Comparison of ENCODE assay signal across 11 cellular contexts in genomic region chr19:43759515-43759914, GRCh38. TPM values are rescaled to one million over a fixed set of nuclear protein-coding genes. Genes with fewer than 3 reads are reported as not detected.
DNase-seq lines count a peak whose midpoint lies in the region; ATAC-seq and TF ChIP-seq lines count a peak whose summit lies in the region.
"Had no signal": no experiment of that assay in that cellular context is flagged by ENCODE, and none has a peak within 500 bp of the region (broad histone marks: within the 10 kb centered on the region; RNA-seq: fewer than 3 reads in every experiment).

No MANE protein-coding gene starts in this region.

- POLR2A ChIA-PET in Panc1 (lab: Charles Lee), result no interaction called here

- H3K36me3 ChIP-seq in Panc1 (ENCODE audit: control insufficient read depth, insufficient read depth, low read length), result no peaks in the 10 kb centered on the region; the same call in 1 of the 2 replicates

- in situ Hi-C loops in Panc1 (cut with HindIII; ENCODE audit: low pct_unique_long_range_greater_than_20kb, low sequenced_read_pairs), result no loop called here

- BruUV-seq in Panc1 (replicated peaks; lab: Mats Ljungman, UMichigan), result no TSS peak

- intact Hi-C loops in natural killer cell (cut with micrococcal nuclease), result no loop called here
- intact Hi-C loops in Panc1 (cut with micrococcal nuclease; ENCODE audit: unreplicated experiment), result no loop called here
- intact Hi-C loops in posterior cingulate gyrus (cut with DNase I), result loop anchor here (10.0 kb wide), 1 partner anchor 95 kb away; no protein-coding TSS in a partner anchor

- no peaks in the 10 kb centered on the region for H3K27me3 ChIP-seq in Panc1 (ENCODE audit: control insufficient read depth, insufficient read depth, low read length)
- H3K27me3 ChIP-seq: dorsolateral prefrontal cortex had no signal

- H3K27me3 Mint-ChIP-seq in natural killer cell treated with Interleukin-12 subunit alpha and Interleukin-12 subunit beta and Interleukin-15 and Interleukin-18, amount 100 ng/mL, for 72 hours, result no peaks in the 10 kb centered on the region
- peaks cover 0 to 5% of the 10 kb centered on the region in 2 donors for H3K27me3 Mint-ChIP-seq in natural killer cell (ENCODE audit: low read depth in 2 of 2)

- CTCF ChIA-PET in Panc1 (lab: Charles Lee), result interaction anchor here (0.7 to 0.8 kb wide), 2 partner anchors 31 to 1003 kb away, joined by 3 read pairs; no protein-coding TSS in a partner anchor

- peaks cover 59 to 72% of the 10 kb centered on the region in 2 donors for H3K4me1 Mint-ChIP-seq in natural killer cell treated with Interleukin-12 subunit alpha and Interleukin-12 subunit beta and Interleukin-15 and Interleukin-18, amount 100 ng/mL, for 72 hours (ENCODE audit: low read depth in 2 of 2)
- H3K4me1 Mint-ChIP-seq in natural killer cell, result peaks cover 10 to 11% of the 10 kb centered on the region in 2 donors

- peak overlapping the region; percentile 67 for H3K27ac ChIP-seq in Panc1 (ENCODE audit: low read length)
- peak overlapping the region; percentile 98 for H3K27ac ChIP-seq in epithelial cell of prostate
- H3K27ac ChIP-seq: dorsolateral prefrontal cortex, parathyroid adenoma had no signal

- H3K4me3 ChIP-seq in Panc1 (ENCODE audit: low read depth in 2 of 2, low read length in 2 of 2), result no peak overlapping the region
- H3K4me3 ChIP-seq: dorsolateral prefrontal cortex had no signal

- DNase-seq in natural killer cell treated with Interleukin-12 subunit alpha and Interleukin-12 subunit beta and Interleukin-15 and Interleukin-18, amount 100 ng/mL, for 72 hours (ENCODE audit: low spot score), result no peak
- DNase-seq in natural killer cell (no peak), Panc1 (ENCODE audit: low read depth, low spot score) (no peak), epithelial cell of prostate (ENCODE audit: low read depth, low spot score) (peak; percentile 77), posterior cingulate gyrus (no peak), hippocampal formation (lab: John Stamatoyannopoulos, UW) (no peak), NCI-H2081 treated with DMSO at 0.1 percent for 48 hours (lab: John Stamatoyannopoulos, UW) (no peak)
- DNase-seq: dorsolateral prefrontal cortex had no signal

- H3K9me3 ChIP-seq in Panc1 (ENCODE audit: control insufficient read depth, insufficient read depth, low read depth, low read length), result no peaks in the 10 kb centered on the region

- no peaks in the 10 kb centered on the region for H3K9me3 Mint-ChIP-seq in natural killer cell treated with Interleukin-12 subunit alpha and Interleukin-12 subunit beta and Interleukin-15 and Interleukin-18, amount 100 ng/mL, for 72 hours
- no peaks in the 10 kb centered on the region for H3K9me3 Mint-ChIP-seq in natural killer cell

- H3K27ac Mint-ChIP-seq in natural killer cell treated with Interleukin-12 subunit alpha and Interleukin-12 subunit beta and Interleukin-15 and Interleukin-18, amount 100 ng/mL, for 72 hours, result peak overlapping the region; percentile 1 to 6
- H3K27ac Mint-ChIP-seq in natural killer cell, result no peak overlapping the region

- H3K36me3 Mint-ChIP-seq in natural killer cell treated with Interleukin-12 subunit alpha and Interleukin-12 subunit beta and Interleukin-15 and Interleukin-18, amount 100 ng/mL, for 72 hours, result peaks cover 5% of the 10 kb centered on the region
- no peaks in the 10 kb centered on the region for H3K36me3 Mint-ChIP-seq in natural killer cell

- TF ChIP-seq CTCF in natural killer cell (IDR thresholded peaks at IDR 0.05), result no peak
- TF ChIP-seq CTCF in Panc1 (IDR thresholded peaks at IDR 0.05), result no peak; the same call in none of the 2 replicates

- ATAC-seq in natural killer cell treated with Interleukin-12 subunit alpha and Interleukin-12 subunit beta and Interleukin-15 and Interleukin-18, amount 100 ng/mL, for 72 hours, result no peak
- ATAC-seq in natural killer cell (no peak), Panc1 (no peak; the same call in 1 of the 2 replicates), HG02938 (IDR thresholded peaks at IDR 0.05; ENCODE audit: unreplicated experiment) (no peak)

- H3K4me3 Mint-ChIP-seq in natural killer cell treated with Interleukin-12 subunit alpha and Interleukin-12 subunit beta and Interleukin-15 and Interleukin-18, amount 100 ng/mL, for 72 hours, result peak overlapping the region; percentile 15
- H3K4me3 Mint-ChIP-seq in natural killer cell, result no peak overlapping the region

- H3K4me1 ChIP-seq in Panc1 (ENCODE audit: control insufficient read depth, insufficient read depth, low read length), result peaks cover 21% of the 10 kb centered on the region
- H3K4me1 ChIP-seq: parathyroid adenoma had no signal

RNA-seq across cellular contexts. Expression of gene SMG9, which starts 4.8 kb away (rescaled TPM):
- total RNA-seq in natural killer cell treated with Interleukin-12 subunit alpha and Interleukin-12 subunit beta and Interleukin-15 and Interleukin-18, amount 100 ng/mL, for 72 hours, result 100 to 1,000 TPM in 1 of 2 donors, 10 to 100 TPM in 1; 89.4 to 103 TPM
- total RNA-seq in natural killer cell (10 to 100 TPM; 23.3 to 37.4 (median 28.3) TPM), Panc1 (2021; ENCODE audit: unreplicated experiment) (49.9 TPM)
- 37.6 TPM for polyA plus RNA-seq in Panc1 (2012; ENCODE audit: insufficient read length)

RNA-seq across cellular contexts. Expression of gene KCNN4, which starts 21.3 kb away (rescaled TPM):
- 100 to 1,000 TPM in 1 of 2 donors, 10 to 100 TPM in 1; 99.4 to 107 TPM for total RNA-seq in natural killer cell treated with Interleukin-12 subunit alpha and Interleukin-12 subunit beta and Interleukin-15 and Interleukin-18, amount 100 ng/mL, for 72 hours
- 1 to 10 TPM in 2 of 3 donors, under 1 TPM in 1; 0.72 to 7.1 (median 1.4) TPM for total RNA-seq in natural killer cell
- 29.7 TPM for total RNA-seq in Panc1 (2021; ENCODE audit: unreplicated experiment)
- polyA plus RNA-seq in Panc1 (2012; ENCODE audit: insufficient read length), result 50.8 TPM

RNA-seq across cellular contexts. Expression of gene LYPD5, which starts 42.7 kb away (rescaled TPM):
- total RNA-seq in natural killer cell treated with Interleukin-12 subunit alpha and Interleukin-12 subunit beta and Interleukin-15 and Interleukin-18, amount 100 ng/mL, for 72 hours, result under 1 TPM in 1 of 2 donors, not detected in 1; 0.29 TPM
- not detected for total RNA-seq in natural killer cell
- 0.87 TPM for total RNA-seq in Panc1 (2021; ENCODE audit: unreplicated experiment)
- polyA plus RNA-seq in Panc1 (2012; ENCODE audit: insufficient read length), result 0.84 TPM

RNA-seq across cellular contexts. Expression of gene IRGC, which starts 43.6 kb away (rescaled TPM):
- not detected for total RNA-seq in natural killer cell treated with Interleukin-12 subunit alpha and Interleukin-12 subunit beta and Interleukin-15 and Interleukin-18, amount 100 ng/mL, for 72 hours
- not detected for total RNA-seq in natural killer cell
- total RNA-seq in Panc1 (2021; ENCODE audit: unreplicated experiment), result not detected
- polyA plus RNA-seq in Panc1 (2012; ENCODE audit: insufficient read length), result not detected
- total RNA-seq: dorsolateral prefrontal cortex, ureter had no signal

Comparison
In these comparisons a context has a peak if more than half of its experiments do, and no peak if none do; other contexts are left out.
1. H3K27ac Mint-ChIP-seq: peak in natural killer cell treated with Interleukin-12 subunit alpha and Interleukin-12 subunit beta and Interleukin-15 and Interleukin-18, amount 100 ng/mL, for 72 hours (2 of 2); none in natural killer cell (0 of 2).